33 cellular contexts compared by ENCODE assay signal in the genomic region with DNA sequence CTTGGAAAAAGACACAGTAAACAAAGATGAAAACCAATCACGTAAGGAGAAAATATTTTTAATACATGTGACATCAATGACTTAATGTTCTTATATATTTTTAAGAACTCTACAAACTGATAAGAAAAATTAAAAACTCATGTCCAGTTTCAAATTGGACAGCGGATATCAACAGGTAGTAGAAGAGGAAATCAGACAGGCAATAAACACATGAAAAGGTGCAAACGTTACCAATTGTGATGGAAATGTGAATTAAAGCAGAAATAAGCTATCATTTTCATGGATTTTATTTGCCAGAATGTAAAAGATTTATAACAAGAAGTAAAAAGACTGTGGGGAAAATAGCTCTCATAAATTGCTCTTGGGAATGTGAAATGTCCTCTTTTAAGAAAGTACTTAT.
A peak's percentile ranks its signal among the peaks of the same experiment; 100 is the strongest.
DNase-seq lines count a peak whose midpoint lies in the region; ATAC-seq and TF ChIP-seq lines count a peak whose summit lies in the region.
"Had no signal": no experiment of that assay in that cellular context is flagged by ENCODE, and none has a peak within 500 bp of the region (broad histone marks: within the 10 kb centered on the region; RNA-seq: fewer than 3 reads in every experiment).

No MANE protein-coding gene starts in this region.

- no peak overlapping the region for H3K4me3 Mint-ChIP-seq in nephron
- H3K4me3 Mint-ChIP-seq: B cell; CD14-positive monocyte; CD4-positive, alpha-beta memory T cell; CD4-positive, alpha-beta T cell; CD4-positive, CD25-positive, alpha-beta regulatory T cell; CD8-positive, alpha-beta memory T cell; CD8-positive, alpha-beta T cell had no signal

- CTCF ChIA-PET in HEK293 (lab: Yijun Ruan, JAX), result no interaction called here

- H3K9me3 ChIP-seq in HEK293 (ENCODE audit: control insufficient read depth, insufficient read depth, low read depth, low read length), result no peaks in the 10 kb centered on the region
- no peaks in the 10 kb centered on the region for H3K9me3 ChIP-seq in Karpas-422 (ENCODE audit: low read length)
- no peaks in the 10 kb centered on the region for H3K9me3 ChIP-seq in body of pancreas
- H3K9me3 ChIP-seq: A549, BE2C, BLaER1, Caco-2 had no signal

- H3K4me2 ChIP-seq in Karpas-422 (ENCODE audit: low read depth, low read length, poor library complexity, severe bottlenecking), result no peak overlapping the region
- H3K4me2 ChIP-seq: A549; BLaER1; BLaER1 treated with 17β-estradiol and CSF1 and Interleukin-3, amounts not matched to agents 10 nM and 100 nM had no signal

- H3K4me1 ChIP-seq in HEK293 (ENCODE audit: control insufficient read depth, insufficient read depth, low read length) (no peaks in the 10 kb centered on the region), Karpas-422 (ENCODE audit: low read length) (peaks cover 65% of the 10 kb centered on the region), body of pancreas (no peaks in the 10 kb centered on the region)
- H3K4me1 ChIP-seq: BE2C had no signal

- no peaks in the 10 kb centered on the region for H3K36me3 Mint-ChIP-seq in nephron (ENCODE audit: low read depth)
- H3K36me3 Mint-ChIP-seq: CD14-positive monocyte; CD4-positive, alpha-beta memory T cell; CD4-positive, CD25-positive, alpha-beta regulatory T cell; CD8-positive, alpha-beta T cell had no signal

- no peaks in the 10 kb centered on the region for H3K9me2 ChIP-seq in Karpas-422 (replicated peaks; ENCODE audit: insufficient read depth, low read length)

- no peak for TF ChIP-seq POLR2A in body of pancreas (IDR thresholded peaks at IDR 0.05)

- H3K4me1 Mint-ChIP-seq in nephron, result peaks cover 67% of the 10 kb centered on the region
- H3K4me1 Mint-ChIP-seq: CD4-positive, CD25-positive, alpha-beta regulatory T cell had no signal

- H4K20me1 ChIP-seq in Karpas-422 (ENCODE audit: insufficient read depth, low read depth, low read length), result no peaks in the 10 kb centered on the region
- H4K20me1 ChIP-seq: BLaER1; BLaER1 treated with 17β-estradiol and CSF1 and Interleukin-3, amounts not matched to agents 10 nM and 100 nM had no signal

- POLR2A ChIA-PET in HEK293 (lab: Yijun Ruan, JAX), result interaction anchor here (0.5 to 0.6 kb wide), 2 partner anchors 14 to 481 kb away, joined by 4 read pairs; no protein-coding TSS in a partner anchor

- H3K36me3 ChIP-seq in HEK293 (ENCODE audit: control insufficient read depth in 2 of 2, insufficient read depth in 1 of 2, low read length in 2 of 2), result no peaks in the 10 kb centered on the region
- H3K36me3 ChIP-seq in Karpas-422 (ENCODE audit: insufficient read depth, low read length), result no peaks in the 10 kb centered on the region
- H3K36me3 ChIP-seq in body of pancreas (replicated peaks in 1 of 2; ENCODE audit: insufficient read depth in 1 of 2, low read depth in 2 of 2), result no peaks in the 10 kb centered on the region
- H3K36me3 ChIP-seq: BE2C; BLaER1; BLaER1 treated with 17β-estradiol and CSF1 and Interleukin-3, amounts not matched to agents 10 nM and 100 nM had no signal

- H3K9ac ChIP-seq in Karpas-422 (ENCODE audit: low read length), result no peak overlapping the region
- H3K9ac ChIP-seq: BLaER1; BLaER1 treated with 17β-estradiol and CSF1 and Interleukin-3, amounts not matched to agents 10 nM and 100 nM had no signal

- no peaks in the 10 kb centered on the region for H3K9me3 Mint-ChIP-seq in nephron
- H3K9me3 Mint-ChIP-seq: CD14-positive monocyte; CD4-positive, alpha-beta memory T cell; CD4-positive, alpha-beta T cell; CD8-positive, alpha-beta memory T cell; CD8-positive, alpha-beta T cell had no signal

- H2AFZ ChIP-seq in Karpas-422 (ENCODE audit: low read length), result peak overlapping the region; percentile 17; the same call in 1 of the 2 replicates

- H3K4me3 ChIP-seq in HEK293 (ENCODE audit: low read depth, low read length), result no peak overlapping the region
- H3K4me3 ChIP-seq in Karpas-422 (ENCODE audit: low read length), result no peak overlapping the region
- H3K4me3 ChIP-seq in body of pancreas, result no peak overlapping the region
- H3K4me3 ChIP-seq: A549; BLaER1; BLaER1 treated with 17β-estradiol and CSF1 and Interleukin-3, amounts not matched to agents 10 nM and 100 nM had no signal

- no peaks in the 10 kb centered on the region for H3K27me3 Mint-ChIP-seq in nephron (ENCODE audit: low read depth)
- H3K27me3 Mint-ChIP-seq: B cell; CD4-positive, alpha-beta memory T cell; CD4-positive, alpha-beta T cell; CD4-positive, CD25-positive, alpha-beta regulatory T cell; CD8-positive, alpha-beta memory T cell had no signal

- DNase-seq in Karpas-422, result no peak
- DNase-seq in body of pancreas, result no peak
- no peak for DNase-seq in NCI-H748 treated with DMSO at 0.1 percent for 48 hours (lab: John Stamatoyannopoulos, UW)
- DNase-seq in NCI-H526 (lab: John Stamatoyannopoulos, UW), result no peak
- DNase-seq: 8988T; ACHN; AML-193; BE2C; C1 segment of cervical spinal cord; Caco-2; Calu3; CD4-positive, alpha-beta memory T cell; CD4-positive, alpha-beta T cell; CD4-positive, CD25-positive, alpha-beta regulatory T cell; CD8-positive, alpha-beta memory T cell; CD8-positive, alpha-beta T cell; COR-L47; DMS 273 treated with DMSO at 0.1 percent for 48 hours; DMS153; DMS53; DMS79; DMS79 treated with DMSO at 0.1 percent for 48 hours; DND-41; EL had no signal

- H3K27ac ChIP-seq in HEK293 (ENCODE audit: extremely low read depth, low read depth, low read length) (no peak overlapping the region), Karpas-422 (ENCODE audit: low read length) (peak overlapping the region; percentile 94; the same call in 1 of the 2 replicates), body of pancreas (no peak overlapping the region)
- H3K27ac ChIP-seq: 22Rv1; A549; BLaER1; BLaER1 treated with 17β-estradiol and CSF1 and Interleukin-3, amounts not matched to agents 10 nM and 100 nM; C4-2B had no signal

- H3K27ac Mint-ChIP-seq in nephron, result peak overlapping the region; percentile 45 to 51 (median 49)
- H3K27ac Mint-ChIP-seq: B cell; CD14-positive monocyte; CD4-positive, alpha-beta memory T cell; CD4-positive, alpha-beta T cell; CD4-positive, CD25-positive, alpha-beta regulatory T cell; CD8-positive, alpha-beta T cell had no signal

- ATAC-seq in body of pancreas, result no peak
- ATAC-seq: A549; CD8-positive, alpha-beta T cell had no signal

- intact Hi-C loops in body of pancreas (cut with DNase I), result no loop called here

- WGBS in body of pancreas, 2 donors, result 74 to 76% methylated on average over 3 of the region's 3 CpGs

- TF ChIP-seq CTCF in HEK293 (tag by site-specific recombination; IDR thresholded peaks at IDR 0.05) (no peak), nephron (IDR thresholded peaks at IDR 0.05; ENCODE audit: unreplicated experiment in 3 of 3) (no peak), body of pancreas (IDR thresholded peaks at IDR 0.05) (no peak)

- H3K27me3 ChIP-seq in Karpas-422 (ENCODE audit: low read length) (no peaks in the 10 kb centered on the region), body of pancreas (no peaks in the 10 kb centered on the region)
- H3K27me3 ChIP-seq: BE2C; BLaER1; BLaER1 treated with 17β-estradiol and CSF1 and Interleukin-3, amounts not matched to agents 10 nM and 100 nM had no signal

- no peaks in the 10 kb centered on the region for H3K79me2 ChIP-seq in Karpas-422 (ENCODE audit: low read length)

TF ChIP-seq in HEK293, 187 proteins besides CTCF, POLR2A, EP300 and RAD21 (continues in another document):
- TF ChIP-seq ZNF692 (tag by site-specific recombination; IDR thresholded peaks at IDR 0.05) (no peak), ZNF837 (tag by site-specific recombination; IDR thresholded peaks at IDR 0.05) (no peak), SCRT2 (tag by site-specific recombination; IDR thresholded peaks at IDR 0.05) (peak; percentile 88), ZNF544 (tag by site-specific recombination; IDR thresholded peaks at IDR 0.05) (no peak), ZFP41 (tag by site-specific recombination; IDR thresholded peaks at IDR 0.05; ENCODE audit: borderline replicate concordance) (no peak), PRDM6 (tag by site-specific recombination; IDR thresholded peaks at IDR 0.05) (0 out of 2 replicates have a peak, but pooled peaks have one; percentile 27), ZNF175 (tag by site-specific recombination; IDR thresholded peaks at IDR 0.05) (no peak), SALL2 (tag by site-specific recombination; IDR thresholded peaks at IDR 0.05; ENCODE audit: borderline replicate concordance) (no peak), ZNF404 (tag by site-specific recombination; IDR thresholded peaks at IDR 0.05) (no peak), ZNF791 (tag by site-specific recombination; IDR thresholded peaks at IDR 0.05) (no peak)
